ENCODE assay signal across 10 cellular contexts in the genomic region with DNA sequence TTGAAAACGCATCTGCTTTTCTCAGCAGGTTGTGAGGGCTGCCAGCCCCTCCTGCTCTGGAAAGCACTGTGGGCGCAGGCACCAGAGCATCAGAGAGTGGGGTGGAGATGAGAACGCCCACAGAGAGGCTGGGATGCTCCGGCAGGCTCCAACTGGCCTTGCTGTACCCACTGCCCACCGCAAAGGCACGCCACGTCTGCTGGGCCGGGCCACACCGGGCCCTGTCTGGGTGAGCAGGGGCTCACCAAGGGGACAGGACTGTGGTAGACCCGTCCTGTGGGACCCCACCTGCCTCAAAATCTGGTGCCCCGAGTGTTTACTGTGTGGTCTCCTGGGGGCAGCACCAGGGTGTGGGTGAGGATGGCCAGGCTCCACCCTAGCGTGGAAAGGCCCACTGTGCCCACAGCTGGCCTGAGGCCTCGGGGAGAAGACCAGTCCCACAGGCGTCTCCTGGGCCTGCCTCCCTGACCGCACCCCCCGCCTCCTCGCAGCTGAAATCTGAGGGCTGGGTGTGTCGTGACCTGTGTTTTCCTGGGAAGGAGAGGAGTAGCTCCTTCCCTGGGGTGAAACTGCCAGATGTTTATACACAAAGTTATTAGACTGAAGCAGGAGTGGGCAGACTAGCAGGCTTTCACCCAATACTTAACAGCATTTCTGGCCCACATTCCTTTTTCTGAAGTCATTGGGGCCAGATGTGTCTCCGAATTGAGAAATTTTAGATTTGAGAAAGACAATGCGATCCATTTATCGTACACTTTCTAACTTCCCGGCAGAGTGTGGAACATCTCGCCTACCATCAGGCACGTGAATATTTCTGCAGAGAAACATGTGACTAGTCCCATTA. TPM values are rescaled to one million over a fixed set of nuclear protein-coding genes. Genes with fewer than 3 reads are reported as not detected.
DNase-seq lines count a peak whose midpoint lies in the region; ATAC-seq and TF ChIP-seq lines count a peak whose summit lies in the region.
"Had no signal": no experiment of that assay in that cellular context is flagged by ENCODE, and none has a peak within 500 bp of the region (broad histone marks: within the 10 kb centered on the region; RNA-seq: fewer than 3 reads in every experiment).

No MANE protein-coding gene starts in this region.

- H3K27ac ChIP-seq in colonic mucosa = peak overlapping the region; percentile 73
- H3K27ac ChIP-seq in stomach smooth muscle (ENCODE audit: low read length) = peak overlapping the region; percentile 49
- H3K27ac ChIP-seq in CD4-positive, alpha-beta memory T cell (ENCODE audit: low read depth, low read length) = no peak overlapping the region
- H3K27ac ChIP-seq: SJCRH30 had no signal

- H3K9me3 Mint-ChIP-seq in CD4-positive, alpha-beta memory T cell = peaks cover 0 to 2% (median 0%) of the 10 kb centered on the region in 8 donors

- H3K36me3 Mint-ChIP-seq in CD4-positive, alpha-beta memory T cell = no peaks in the 10 kb centered on the region

- H3K36me3 ChIP-seq in H7 (replicated peaks; ENCODE audit: control insufficient read depth, insufficient read depth, low read length) (no peaks in the 10 kb centered on the region), colonic mucosa (no peaks in the 10 kb centered on the region), stomach smooth muscle (ENCODE audit: control insufficient read depth in 2 of 2, insufficient read depth in 2 of 2, low read length in 2 of 2) (no peaks in the 10 kb centered on the region)
- no peaks in the 10 kb centered on the region for H3K36me3 ChIP-seq in CD4-positive, alpha-beta memory T cell (ENCODE audit: insufficient read depth, low read length)
- H3K36me3 ChIP-seq: SJCRH30 had no signal

- intact Hi-C loops in colonic mucosa (cut with DNase I) = no loop called here
- intact Hi-C loops in left colon (cut with DNase I, micrococcal nuclease) = no loop called here
- intact Hi-C loops in CD4-positive, alpha-beta memory T cell (cut with micrococcal nuclease) = no loop called here

- H3K9me3 ChIP-seq in colonic mucosa = no peaks in the 10 kb centered on the region
- H3K9me3 ChIP-seq in stomach smooth muscle (ENCODE audit: control insufficient read depth in 2 of 2, low read length in 2 of 2) = no peaks in the 10 kb centered on the region
- no peaks in the 10 kb centered on the region for H3K9me3 ChIP-seq in CD4-positive, alpha-beta memory T cell (ENCODE audit: control insufficient read depth in 1 of 2, low read length in 2 of 2)
- H3K9me3 ChIP-seq: SJCRH30 had no signal

- POLR2A ChIA-PET in CD4-positive, alpha-beta memory T cell (lab: Charles Lee; ENCODE audit: partially characterized antibody) = no interaction called here

- DNase-seq in H7 (peak; percentile 60), colonic mucosa (peak; percentile 38), left colon (peak; percentile 23 to 36)
- no peak for DNase-seq in activated T-cell treated with anti-CD3 and anti-CD28 coated beads, Interleukin-2, amount 50 U/mL, for 1 hour
- DNase-seq in CD4-positive, alpha-beta memory T cell = no peak
- DNase-seq in stimulated activated CD8-positive, alpha-beta memory T cell treated with anti-CD3 and anti-CD28 coated beads, Interleukin-4, amount 100 ng/mL, for 48 hours = no peak
- DNase-seq: NCI-H146 had no signal

- no peaks in the 10 kb centered on the region for H3K4me1 ChIP-seq in colonic mucosa
- H3K4me1 ChIP-seq in stomach smooth muscle (ENCODE audit: control insufficient read depth, insufficient read depth, low read length) = peaks cover 18% of the 10 kb centered on the region
- no peaks in the 10 kb centered on the region for H3K4me1 ChIP-seq in CD4-positive, alpha-beta memory T cell (ENCODE audit: insufficient read depth, low read length)

- CTCF ChIA-PET in CD4-positive, alpha-beta memory T cell (lab: Charles Lee; ENCODE audit: partially characterized antibody) = interaction anchor here (1.0 kb wide), 1 partner anchor 196 kb away, joined by 3 read pairs; no protein-coding TSS in a partner anchor

- ATAC-seq in left colon = peak; percentile 46
- no peak for ATAC-seq in HG02970 (IDR thresholded peaks at IDR 0.05; ENCODE audit: low FRiP score, unreplicated experiment)

- no peak overlapping the region for H3K27ac Mint-ChIP-seq in CD4-positive, alpha-beta memory T cell

- TF ChIP-seq CTCF in colonic mucosa (IDR thresholded peaks at IDR 0.05) = no peak

- H3K27me3 ChIP-seq in H7 (ENCODE audit: control insufficient read depth, insufficient read depth, low read length) = no peaks in the 10 kb centered on the region; the same call in 1 of the 2 replicates
- no peaks in the 10 kb centered on the region for H3K27me3 ChIP-seq in colonic mucosa
- no peaks in the 10 kb centered on the region for H3K27me3 ChIP-seq in stomach smooth muscle (ENCODE audit: control insufficient read depth in 1 of 2, insufficient read depth in 2 of 2, low read length in 2 of 2)
- H3K27me3 ChIP-seq in CD4-positive, alpha-beta memory T cell (ENCODE audit: insufficient read depth, low read length) = no peaks in the 10 kb centered on the region
- H3K27me3 ChIP-seq: SJCRH30 had no signal

- H3K27me3 Mint-ChIP-seq in CD4-positive, alpha-beta memory T cell = peaks cover 0 to 11% of the 10 kb centered on the region in 2 donors

- H3K4me3 Mint-ChIP-seq in CD4-positive, alpha-beta memory T cell = no peak overlapping the region

- peak overlapping the region in 1 of 2 donors; percentile 51 for H3K9ac ChIP-seq in colonic mucosa (ENCODE audit: low read depth in 2 of 2, low read length in 2 of 2)
- no peak overlapping the region for H3K9ac ChIP-seq in stomach smooth muscle (ENCODE audit: low read length in 2 of 2)

- no peaks in the 10 kb centered on the region for H3K4me1 Mint-ChIP-seq in CD4-positive, alpha-beta memory T cell

- H3K4me3 ChIP-seq in H7 (ENCODE audit: insufficient read depth, low read depth, low read length) (no peak overlapping the region), colonic mucosa (no peak overlapping the region), stomach smooth muscle (ENCODE audit: low read length in 2 of 2) (no peak overlapping the region)
- H3K4me3 ChIP-seq in CD4-positive, alpha-beta memory T cell (ENCODE audit: low read length in 2 of 2) = no peak overlapping the region
- H3K4me3 ChIP-seq: SJCRH30 had no signal

RNA-seq across cellular contexts. Expression of a gene that starts 53.8 kb away (rescaled TPM):
- total RNA-seq in H7 (2014; rRNA removed; shearing (Covaris generic)) = 0.14 and 0.26 TPM in 2 replicates
- total RNA-seq in colonic mucosa = 1 to 10 TPM; 1.0 to 3.2 TPM
- 1 to 10 TPM; 1.4 to 3.9 TPM for total RNA-seq in left colon
- not detected for total RNA-seq in CD4-positive, alpha-beta memory T cell
- under 1 TPM in 1 of 2 donors, not detected in 1; 0.03 TPM for polyA plus RNA-seq in CD4-positive, alpha-beta memory T cell

Comparison
In these comparisons a context has a peak if more than half of its experiments do, and no peak if none do; other contexts are left out.
1. DNase-seq: peak in H7 (single experiment), colonic mucosa (single experiment) and left colon (2 of 2); none in activated T-cell treated with anti-CD3 and anti-CD28 coated beads, Interleukin-2, amount 50 U/mL, for 1 hour (single experiment), CD4-positive, alpha-beta memory T cell (0 of 5) and stimulated activated CD8-positive, alpha-beta memory T cell treated with anti-CD3 and anti-CD28 coated beads, Interleukin-4, amount 100 ng/mL, for 48 hours (single experiment).